8 cellular contexts compared by ENCODE assay signal in genomic region chr15:81323944-81324881, GRCh38. TPM values are rescaled to one million over a fixed set of nuclear protein-coding genes. Genes with fewer than 3 reads are reported as not detected.
A peak's percentile ranks its signal among the peaks of the same experiment; 100 is the strongest.
DNase-seq lines count a peak whose midpoint lies in the region; ATAC-seq and TF ChIP-seq lines count a peak whose summit lies in the region.

A gene with protein sequence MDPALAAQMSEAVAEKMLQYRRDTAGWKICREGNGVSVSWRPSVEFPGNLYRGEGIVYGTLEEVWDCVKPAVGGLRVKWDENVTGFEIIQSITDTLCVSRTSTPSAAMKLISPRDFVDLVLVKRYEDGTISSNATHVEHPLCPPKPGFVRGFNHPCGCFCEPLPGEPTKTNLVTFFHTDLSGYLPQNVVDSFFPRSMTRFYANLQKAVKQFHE (minus strand): TSS chr15:81324141. CDS start chr15:81324099, 42 bp downstream.

- peak; percentile 100 for ATAC-seq in GM19324 (IDR thresholded peaks at IDR 0.05; ENCODE audit: low FRiP score, unreplicated experiment)
- ATAC-seq in HG03460 (IDR thresholded peaks at IDR 0.05; ENCODE audit: unreplicated experiment), result peak; percentile 99
- peak; percentile 95 for ATAC-seq in left lobe of liver

- DNase-seq in BJ (ENCODE audit: low read depth), result peak; percentile 83
- DNase-seq in NCI-H524 treated with DMSO at 0.1 percent for 48 hours (lab: John Stamatoyannopoulos, UW), result peak; percentile 63
- DNase-seq in activated CD4-positive, alpha-beta T cell treated with anti-CD3 and anti-CD28 coated beads, Interleukin-2, amount 10 ng/mL, durations not matched to agents 24 days and 14 days, result peak; percentile 100
- peak; percentile 98 for DNase-seq in dedifferentiated amniotic fluid mesenchymal stem cell (ENCODE audit: extremely low spot score)
- peak; percentile 100 for DNase-seq in left lobe of liver (ENCODE audit: low spot score)
- peak; percentile 98 to 99 for DNase-seq in stimulated activated CD4-positive, alpha-beta T cell treated with anti-CD3 and anti-CD28 coated beads, Interleukin-2, amount 100 ng/mL, for 24 hours

- POLR2A ChIA-PET in BJ (lab: Charles Lee), result interaction anchor here (0.9 kb wide), 1 partner anchor 11 kb away, joined by 4 read pairs; no protein-coding TSS in a partner anchor

- intact Hi-C loops in activated CD4-positive, alpha-beta T cell treated with anti-CD3 and anti-CD28 coated beads, Interleukin-2, amount 10 ng/mL, durations not matched to agents 24 days and 14 days (cut with micrococcal nuclease), result loop anchor here (1.0 to 5.0 kb wide), 3 partner anchors 28 to 49 kb away; no protein-coding TSS in a partner anchor

- H3K27ac Mint-ChIP-seq in activated CD4-positive, alpha-beta T cell treated with anti-CD3 and anti-CD28 coated beads, Interleukin-2, amount 10 ng/mL, durations not matched to agents 24 days and 14 days, result peak within 1 kb of the TSS; percentile 73

- H3K36me3 Mint-ChIP-seq in activated CD4-positive, alpha-beta T cell treated with anti-CD3 and anti-CD28 coated beads, Interleukin-2, amount 10 ng/mL, durations not matched to agents 24 days and 14 days (ENCODE audit: low read depth), result peaks cover 4% of the 10 kb centered on the region

- H3K36me3 ChIP-seq in BJ (ENCODE audit: control insufficient read depth, insufficient read depth, low read length), result peaks cover 4% of the 10 kb centered on the region; the same call in 1 of the 2 replicates

- TF ChIP-seq CTCF in BJ (IDR thresholded peaks at IDR 0.05; ENCODE audit: insufficient read depth, low read depth, low read length), result no peak

- peaks cover 23% of the 10 kb centered on the region for H3K4me1 Mint-ChIP-seq in activated CD4-positive, alpha-beta T cell treated with anti-CD3 and anti-CD28 coated beads, Interleukin-2, amount 10 ng/mL, durations not matched to agents 24 days and 14 days

- H3K4me3 ChIP-seq in BJ (ENCODE audit: low read depth, low read length), result peak within 1 kb of the TSS; percentile 83

- no peaks in the 10 kb centered on the region for H3K27me3 Mint-ChIP-seq in activated CD4-positive, alpha-beta T cell treated with anti-CD3 and anti-CD28 coated beads, Interleukin-2, amount 10 ng/mL, durations not matched to agents 24 days and 14 days

- no peaks in the 10 kb centered on the region for H3K27me3 ChIP-seq in BJ (ENCODE audit: control insufficient read depth, insufficient read depth, low read length)

- CTCF ChIA-PET in BJ (lab: Yijun Ruan, JAX), result interaction anchor here (0.8 to 1.0 kb wide), 3 partner anchors 27 to 168 kb away, joined by 3 read pairs; no protein-coding TSS in a partner anchor

- H3K9me3 Mint-ChIP-seq in activated CD4-positive, alpha-beta T cell treated with anti-CD3 and anti-CD28 coated beads, Interleukin-2, amount 10 ng/mL, durations not matched to agents 24 days and 14 days, result no peaks in the 10 kb centered on the region

- peak within 1 kb of the TSS; percentile 91 for H3K4me3 Mint-ChIP-seq in activated CD4-positive, alpha-beta T cell treated with anti-CD3 and anti-CD28 coated beads, Interleukin-2, amount 10 ng/mL, durations not matched to agents 24 days and 14 days

RNA-seq across cellular contexts. Expression of the gene that starts here (rescaled TPM):
- 5.1 and 5.9 TPM in 2 replicates for polyA plus RNA-seq in BJ (2011; rRNA removed)
- 2.7 and 4.8 TPM in 2 replicates for polyA minus RNA-seq in BJ (2011; rRNA and poly(A)+ RNA removed)
- 4.6 and 5.8 TPM in 2 replicates for total RNA-seq in activated CD4-positive, alpha-beta T cell treated with anti-CD3 and anti-CD28 coated beads, Interleukin-2, amount 10 ng/mL, durations not matched to agents 24 days and 14 days
- 17.8 TPM for total RNA-seq in left lobe of liver

Comparison
In these comparisons a context has a peak if more than half of its experiments do, and no peak if none do; other contexts are left out.
1. Peak in every context shown above with its lines: DNase-seq, ATAC-seq and H3K4me3 ChIP-seq.